In the genomic region with DNA sequence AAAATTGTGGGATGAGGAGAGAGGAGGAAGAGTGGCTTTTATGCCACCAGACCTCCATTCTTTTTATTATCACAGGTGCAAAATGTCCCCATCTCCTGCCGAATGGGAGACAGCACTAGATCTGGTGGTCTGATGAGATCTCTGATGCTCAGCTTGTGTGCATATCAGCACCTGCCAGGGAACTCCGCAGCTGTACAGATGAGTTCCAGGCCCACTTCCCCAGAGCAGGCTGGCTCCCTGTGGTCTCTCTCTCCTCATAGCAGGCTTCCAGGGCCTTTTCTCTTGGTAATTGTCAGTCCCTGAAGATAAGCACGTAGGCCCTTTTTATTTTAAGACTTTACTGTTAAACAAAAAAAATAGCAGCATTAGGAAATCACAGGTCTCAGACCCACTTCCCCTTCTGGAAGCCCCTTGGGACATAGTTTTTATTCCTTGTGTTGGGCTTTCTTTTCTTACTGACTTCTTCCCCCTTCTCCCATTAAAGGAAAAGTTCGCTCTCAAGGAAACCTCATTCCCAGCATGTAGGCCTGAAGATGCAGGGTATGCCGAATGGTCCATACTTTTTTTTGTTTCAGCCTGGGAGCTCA, we compare ENCODE assay signal across 20 cellular contexts.
"Had no signal": no experiment of that assay in that cellular context is flagged by ENCODE, and none has a peak within 500 bp of the region (broad histone marks: within the 10 kb centered on the region; RNA-seq: fewer than 3 reads in every experiment).

No MANE protein-coding gene starts in this region.

- H3K4me3 Mint-ChIP-seq: activated CD4-positive, alpha-beta memory T cell treated with anti-CD3 and anti-CD28 coated beads for 36 hours; activated naive CD4-positive, alpha-beta T cell treated with anti-CD3 and anti-CD28 coated beads for 36 hours; endodermal cell; natural killer cell; stimulated activated memory B cell treated with anti-CD40 and anti-IgM and Interleukin-4, amounts not matched to agents 10 μg/mL and 1 μg/mL and 100 μg/mL, for 72 hours; type B pancreatic cell had no signal

- DNase-seq: activated CD4-positive, alpha-beta memory T cell treated with anti-CD3 and anti-CD28 coated beads for 36 hours; activated CD4-positive, alpha-beta T cell treated with anti-CD3 and anti-CD28 coated beads for 48 hours; activated CD4-positive, CD25-positive, alpha-beta regulatory T cell; activated naive CD4-positive, alpha-beta T cell treated with anti-CD3 and anti-CD28 coated beads for 36 hours; activated T-cell treated with anti-CD3 and anti-CD28 coated beads, Interleukin-2, amount 50 U/mL, for 48 hours; amygdala; cerebellar nuclear complex; cortex of kidney; endodermal cell; heart left ventricle; left cardiac atrium; midbrain; natural killer cell; sigmoid colon; stimulated activated CD4-positive, alpha-beta T cell treated with anti-CD3 and anti-CD28 coated beads, Interleukin-15, amount 100 ng/mL, for 24 hours; T1000 had no signal

- H3K9me3 Mint-ChIP-seq: activated naive CD4-positive, alpha-beta T cell treated with anti-CD3 and anti-CD28 coated beads for 36 hours; natural killer cell; stimulated activated memory B cell treated with anti-CD40 and anti-IgM and Interleukin-4, amounts not matched to agents 10 μg/mL and 1 μg/mL and 100 μg/mL, for 72 hours; type B pancreatic cell had no signal

- H3K4me1 Mint-ChIP-seq: endodermal cell had no signal

- H3K27ac Mint-ChIP-seq: activated CD4-positive, alpha-beta memory T cell treated with anti-CD3 and anti-CD28 coated beads for 36 hours; activated naive CD4-positive, alpha-beta T cell treated with anti-CD3 and anti-CD28 coated beads for 36 hours; endodermal cell; natural killer cell; stimulated activated memory B cell treated with anti-CD40 and anti-IgM and Interleukin-4, amounts not matched to agents 10 μg/mL and 1 μg/mL and 100 μg/mL, for 72 hours; type B pancreatic cell had no signal

- H3K36me3 ChIP-seq: heart left ventricle, sigmoid colon had no signal

- H3K27ac ChIP-seq: epithelial cell of prostate, heart left ventricle, sigmoid colon had no signal

- H3K4me3 ChIP-seq: heart left ventricle, sigmoid colon, smooth muscle cell had no signal

- H3K36me3 Mint-ChIP-seq: natural killer cell; stimulated activated memory B cell treated with anti-CD40 and anti-IgM and Interleukin-4, amounts not matched to agents 10 μg/mL and 1 μg/mL and 100 μg/mL, for 72 hours; type B pancreatic cell had no signal

- ATAC-seq: heart left ventricle; left cardiac atrium; natural killer cell; stimulated activated memory B cell treated with anti-CD40 and anti-IgM and Interleukin-4, amounts not matched to agents 10 μg/mL and 1 μg/mL and 100 μg/mL, for 72 hours had no signal

- H3K9me3 ChIP-seq: sigmoid colon had no signal
